Comparison of ENCODE assay signal across 8 cellular contexts in the genomic region with DNA sequence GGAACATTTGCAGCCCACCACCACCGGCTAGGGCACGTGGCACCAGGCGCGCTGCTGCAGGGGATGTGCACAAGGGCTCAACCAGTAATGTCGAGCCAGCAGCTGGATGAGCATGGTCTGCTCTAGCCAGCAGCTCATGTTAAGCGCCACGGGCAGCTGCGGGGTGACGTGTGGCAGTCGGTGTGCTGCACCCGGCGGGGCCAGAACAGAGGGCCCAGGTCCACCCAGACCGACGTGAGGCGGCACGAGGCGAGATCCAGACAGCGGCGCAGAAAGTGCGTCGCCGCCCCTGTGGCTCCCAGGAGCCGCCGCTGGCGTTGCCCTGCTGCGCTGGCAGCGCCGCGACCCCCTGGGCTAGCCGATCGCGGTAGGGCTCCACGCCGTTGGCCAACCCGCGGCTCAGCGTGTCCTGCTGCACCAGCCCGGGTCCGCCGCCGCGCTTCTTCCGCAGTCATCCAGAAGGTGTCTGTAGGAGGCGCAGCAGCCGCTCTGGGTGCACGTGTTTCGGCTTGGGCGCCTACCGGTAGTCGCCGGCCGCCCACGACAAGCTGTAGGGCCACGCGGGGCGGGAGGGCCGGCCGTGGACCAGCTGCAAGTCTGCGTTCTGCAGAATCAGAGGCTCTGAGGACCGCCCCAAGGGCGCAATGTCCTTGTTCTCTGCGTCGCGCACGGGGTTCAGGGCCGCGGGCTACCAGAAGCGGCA. TPM values are rescaled to one million over a fixed set of nuclear protein-coding genes. Genes with fewer than 3 reads are reported as not detected.
DNase-seq lines count a peak whose midpoint lies in the region; ATAC-seq, FAIRE-seq and TF ChIP-seq lines count a peak whose summit lies in the region.

No MANE protein-coding gene starts in this region.

- no peaks in the 10 kb centered on the region for H3K36me3 ChIP-seq in RWPE2 (ENCODE audit: low read depth)
- H3K36me3 ChIP-seq in iPS-20b (ENCODE audit: insufficient read depth, low read depth, low read length) = peaks cover 19% of the 10 kb centered on the region
- H3K36me3 ChIP-seq in small intestine (ENCODE audit: control insufficient read depth in 2 of 2, insufficient read depth in 2 of 2, low read length in 2 of 2) = no peaks in the 10 kb centered on the region

- H3K4me3 ChIP-seq in RWPE2 (ENCODE audit: severe bottlenecking) (no peak overlapping the region), iPS-20b (ENCODE audit: low read length) (peak overlapping the region; percentile 68; the same call in 1 of the 2 replicates), small intestine (ENCODE audit: low read depth in 1 of 2, low read length in 2 of 2) (peak overlapping the region in 1 of 2 donors; percentile 37)

- no peak for TF ChIP-seq POLR2A in GM12891 (IDR thresholded peaks at IDR 0.05; ENCODE audit: low read depth, low read length)

- WGBS in small intestine, 3 donors = 2 to 4% (median 2%) methylated on average over 45 to 68 of the region's 68 CpGs

- FAIRE-seq in GM12891 (lab: Jason Lieb, UNC) (peak; percentile 84), small intestine (lab: Jason Lieb, UNC) (no peak)

- H3K4me1 ChIP-seq in RWPE2 (ENCODE audit: insufficient read depth, poor library complexity, severe bottlenecking) (no peaks in the 10 kb centered on the region), iPS-20b (ENCODE audit: insufficient read depth, low read length) (peaks cover 14% of the 10 kb centered on the region; the same call in 1 of the 2 replicates), small intestine (ENCODE audit: control insufficient read depth in 2 of 2, insufficient read depth in 1 of 2, low read depth in 1 of 2, low read length in 1 of 2) (peaks cover 0 to 5% of the 10 kb centered on the region in 2 donors)

- H3K4me1 Mint-ChIP-seq in activated naive CD8-positive, alpha-beta T cell treated with anti-CD3 and anti-CD28 coated beads, Interleukin-2, amount 50 U/mL, for 24 hours = peaks cover 11% of the 10 kb centered on the region

- H3K36me3 Mint-ChIP-seq in activated naive CD8-positive, alpha-beta T cell treated with anti-CD3 and anti-CD28 coated beads, Interleukin-2, amount 50 U/mL, for 24 hours (ENCODE audit: low read depth) = no peaks in the 10 kb centered on the region

- no peak overlapping the region for H3K4me3 Mint-ChIP-seq in activated naive CD8-positive, alpha-beta T cell treated with anti-CD3 and anti-CD28 coated beads, Interleukin-2, amount 50 U/mL, for 24 hours

- H3K9ac ChIP-seq in iPS-20b (ENCODE audit: low read depth, low read length) = peak overlapping the region; percentile 71; the same call in 1 of the 2 replicates

- no peaks in the 10 kb centered on the region for H3K9me3 Mint-ChIP-seq in activated naive CD8-positive, alpha-beta T cell treated with anti-CD3 and anti-CD28 coated beads, Interleukin-2, amount 50 U/mL, for 24 hours

- ATAC-seq in RWPE2 (ENCODE audit: low read depth) = peak; percentile 20
- peak; percentile 63 for ATAC-seq in activated naive CD8-positive, alpha-beta T cell treated with anti-CD3 and anti-CD28 coated beads, Interleukin-2, amount 50 U/mL, for 24 hours
- no peak for ATAC-seq in GM19351 (IDR thresholded peaks at IDR 0.05; ENCODE audit: unreplicated experiment)

- no peak overlapping the region for H3K27ac ChIP-seq in RWPE2 (ENCODE audit: poor library complexity, severe bottlenecking)
- H3K27ac ChIP-seq in iPS-20b (ENCODE audit: low read length) = no peak overlapping the region
- no peak overlapping the region for H3K27ac ChIP-seq in small intestine (ENCODE audit: low read depth in 1 of 2, low read length in 1 of 2)

- TF ChIP-seq CTCF in RWPE2 (IDR thresholded peaks at IDR 0.05; ENCODE audit: poor library complexity, severe bottlenecking) = no peak

- DNase-seq in GM12891 (ENCODE audit: insufficient read length, low spot score) = peak; percentile 79
- no peak for DNase-seq in RWPE2 (ENCODE audit: low spot score)
- peak; percentile 66 for DNase-seq in activated naive CD8-positive, alpha-beta T cell treated with anti-CD3 and anti-CD28 coated beads, Interleukin-2, amount 50 U/mL, for 24 hours
- peak; percentile 62 for DNase-seq in small intestine
- DNase-seq in amniotic stem cell (lab: John Stamatoyannopoulos, UW) = no peak
- no peak for DNase-seq in GOT3 (lab: John Stamatoyannopoulos, UW)

- H3K27me3 ChIP-seq in RWPE2 (ENCODE audit: insufficient read depth, poor library complexity, severe bottlenecking) (peaks cover 26% of the 10 kb centered on the region), iPS-20b (ENCODE audit: insufficient read depth, low read length) (peaks cover 45% of the 10 kb centered on the region), small intestine (ENCODE audit: control insufficient read depth in 2 of 2, insufficient read depth in 2 of 2, low read length in 2 of 2) (peaks cover 0 to 4% of the 10 kb centered on the region in 2 donors)

- H3K27me3 Mint-ChIP-seq in activated naive CD8-positive, alpha-beta T cell treated with anti-CD3 and anti-CD28 coated beads, Interleukin-2, amount 50 U/mL, for 24 hours = peaks cover 35% of the 10 kb centered on the region

- H3K9me3 ChIP-seq in RWPE2 (ENCODE audit: severe bottlenecking) = no peaks in the 10 kb centered on the region
- H3K9me3 ChIP-seq in iPS-20b (ENCODE audit: insufficient read depth, low read depth, low read length) = no peaks in the 10 kb centered on the region
- no peaks in the 10 kb centered on the region for H3K9me3 ChIP-seq in small intestine (ENCODE audit: control insufficient read depth, low read depth)

- no peak overlapping the region for H3K27ac Mint-ChIP-seq in activated naive CD8-positive, alpha-beta T cell treated with anti-CD3 and anti-CD28 coated beads, Interleukin-2, amount 50 U/mL, for 24 hours

TF ChIP-seq in GM12891, 5 proteins besides CTCF, POLR2A, EP300 and RAD21:
- TF ChIP-seq SPI1 (IDR thresholded peaks at IDR 0.05; ENCODE audit: low read depth, low read length) (no peak), POU2F2 (IDR thresholded peaks at IDR 0.05; ENCODE audit: low read depth, low read length) (no peak), TAF1 (IDR thresholded peaks at IDR 0.05; ENCODE audit: low read depth, low read length) (no peak), PAX5 (IDR thresholded peaks at IDR 0.05; ENCODE audit: insufficient read depth, low read length, severe bottlenecking) (no peak), POLR2AphosphoS5 (IDR thresholded peaks at IDR 0.05; ENCODE audit: low read depth, low read length) (no peak)
TF ChIP-seq in GM12891: peak in this region for 0.

RNA-seq across cellular contexts. Expression of a gene that starts 4.6 kb away (rescaled TPM):
- not detected for polyA plus RNA-seq in GM12891 (2012; ENCODE audit: low read depth, missing spikeins)
- polyA plus RNA-seq in small intestine = not detected

RNA-seq across cellular contexts. Expression of a gene that starts 10.8 kb away (rescaled TPM):
- 9.6 TPM for polyA plus RNA-seq in GM12891 (2012; ENCODE audit: low read depth, missing spikeins)
- 10 to 100 TPM in 1 of 3 donors, 1 to 10 TPM in 2; 2.9 to 12.3 (median 6.8) TPM for polyA plus RNA-seq in small intestine

RNA-seq across cellular contexts. Expression of a gene that starts 25.6 kb away (rescaled TPM):
- 9.2 TPM for polyA plus RNA-seq in GM12891 (2012; ENCODE audit: low read depth, missing spikeins)
- polyA plus RNA-seq in small intestine = 10 to 100 TPM; 15.4 to 21.7 (median 19.6) TPM

RNA-seq across cellular contexts. Expression of a gene that starts 30.7 kb away (rescaled TPM):
- polyA plus RNA-seq in GM12891 (2012; ENCODE audit: low read depth, missing spikeins) = 1,013 TPM
- 100 to 1,000 TPM; 176 to 381 (median 266) TPM for polyA plus RNA-seq in small intestine

Comparison
In these comparisons a context has a peak if more than half of its experiments do, and no peak if none do; other contexts are left out.
1. DNase-seq: peak in GM12891 (single experiment), activated naive CD8-positive, alpha-beta T cell treated with anti-CD3 and anti-CD28 coated beads, Interleukin-2, amount 50 U/mL, for 24 hours (single experiment) and small intestine (single experiment); none in RWPE2 (single experiment), amniotic stem cell (single experiment) and GOT3 (single experiment).